9 cellular contexts compared by ENCODE assay signal in the genomic region with DNA sequence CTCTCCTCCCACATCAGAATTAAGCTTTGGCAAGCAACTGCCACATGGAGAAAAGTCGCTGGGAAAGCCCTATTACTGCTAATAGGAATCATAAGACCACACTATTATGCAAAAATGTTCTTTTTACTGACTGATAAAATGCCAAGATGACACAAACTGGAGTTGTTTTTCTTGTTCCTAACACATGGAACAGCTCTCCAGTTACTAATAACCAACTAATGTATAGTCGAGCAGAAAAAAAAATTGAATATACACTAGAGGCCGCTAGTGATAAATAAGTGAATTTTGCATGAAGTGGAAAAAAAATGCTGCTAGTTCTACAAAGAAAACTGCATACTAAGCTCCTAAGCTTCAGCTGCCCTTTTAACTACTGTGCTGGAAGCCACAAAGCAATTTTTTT.
DNase-seq lines count a peak whose midpoint lies in the region; ATAC-seq and TF ChIP-seq lines count a peak whose summit lies in the region.
"Had no signal": no experiment of that assay in that cellular context is flagged by ENCODE, and none has a peak within 500 bp of the region (broad histone marks: within the 10 kb centered on the region; RNA-seq: fewer than 3 reads in every experiment).

No MANE protein-coding gene starts in this region.

- H2BK5ac ChIP-seq in mesendoderm (ENCODE audit: low read length), result no peak overlapping the region

- TF ChIP-seq POLR2A in right lobe of liver (IDR thresholded peaks at IDR 0.05), result no peak

- H3K56ac ChIP-seq in mesendoderm (ENCODE audit: low read length), result no peak overlapping the region

- H3K79me2 ChIP-seq in DND-41 (ENCODE audit: insufficient read depth, low read length), result no peaks in the 10 kb centered on the region
- H3K79me2 ChIP-seq in mesendoderm (ENCODE audit: control insufficient read depth, insufficient read depth, low read length), result no peaks in the 10 kb centered on the region

- no CpG with 5 or more reads among the region's 3 CpGs for WGBS in mesendoderm (ENCODE audit: extremely low coverage, insufficient coverage, low lambda C conversion rate)
- 27% methylated on average over 3 of the region's 3 CpGs for WGBS in right lobe of liver (ENCODE audit: insufficient coverage, low coverage, low lambda C conversion rate, missing lambda C conversion rate)

- H3K18ac ChIP-seq in mesendoderm (ENCODE audit: low read length), result no peak overlapping the region

- H2AFZ ChIP-seq in DND-41 (ENCODE audit: low read depth, low read length), result no peak overlapping the region

- H3K79me1 ChIP-seq in mesendoderm (ENCODE audit: low read length), result no peaks in the 10 kb centered on the region

- no peak overlapping the region for H2AK5ac ChIP-seq in mesendoderm (ENCODE audit: low read length)

- H3K9me3 ChIP-seq in DND-41 (ENCODE audit: insufficient read depth, low read length, severe bottlenecking), result no peaks in the 10 kb centered on the region
- no peaks in the 10 kb centered on the region for H3K9me3 ChIP-seq in right lobe of liver

- TF ChIP-seq CTCF in DND-41 (IDR thresholded peaks at IDR 0.05; ENCODE audit: borderline replicate concordance, extremely low read depth, low read length, poor library complexity, severe bottlenecking) (peak; percentile 24), VCaP (conservative IDR thresholded peaks at IDR 0.05) (peak; percentile 66), right lobe of liver (IDR thresholded peaks at IDR 0.05) (no peak)

- H3K36me3 ChIP-seq in DND-41 (ENCODE audit: insufficient read depth, low read length), result no peaks in the 10 kb centered on the region
- H3K36me3 ChIP-seq in mesendoderm (ENCODE audit: control insufficient read depth, insufficient read depth, low read length), result no peaks in the 10 kb centered on the region
- no peaks in the 10 kb centered on the region for H3K36me3 ChIP-seq in right lobe of liver

- no peak overlapping the region for H4K8ac ChIP-seq in mesendoderm (ENCODE audit: low read depth, low read length)

- no peak overlapping the region for H3K9ac ChIP-seq in DND-41 (ENCODE audit: low read depth, low read length)
- no peak overlapping the region for H3K9ac ChIP-seq in mesendoderm (ENCODE audit: low read length)

- intact Hi-C loops in posterior vena cava (cut with DNase I) (no loop called here), right lobe of liver (cut with DNase I) (no loop called here)

- no peaks in the 10 kb centered on the region for H3K27me3 ChIP-seq in DND-41 (ENCODE audit: insufficient read depth, low read length, poor library complexity)
- no peaks in the 10 kb centered on the region for H3K27me3 ChIP-seq in mesendoderm (ENCODE audit: insufficient read depth, low read length, poor library complexity)
- no peaks in the 10 kb centered on the region for H3K27me3 ChIP-seq in right lobe of liver

- no peak overlapping the region for H2BK15ac ChIP-seq in mesendoderm (replicated peaks; ENCODE audit: low read depth)

- no peaks in the 10 kb centered on the region for H4K20me1 ChIP-seq in DND-41 (ENCODE audit: insufficient read depth, low read length)

- H3K23ac ChIP-seq in mesendoderm (ENCODE audit: low read length), result no peak overlapping the region

- no peak overlapping the region for H2BK120ac ChIP-seq in mesendoderm (ENCODE audit: low read depth, low read length)

- ATAC-seq in DND-41 (ENCODE audit: insufficient read depth, low read depth) (no peak), HG02885 (IDR thresholded peaks at IDR 0.05; ENCODE audit: poor library complexity, unreplicated experiment) (no peak), GM18907 (IDR thresholded peaks at IDR 0.05; ENCODE audit: unreplicated experiment) (no peak), right lobe of liver (no peak)
- ATAC-seq: left colon had no signal

- H3K27ac ChIP-seq in DND-41 (ENCODE audit: low read length) (no peak overlapping the region), VCaP (no peak overlapping the region), mesendoderm (ENCODE audit: low read depth, low read length) (no peak overlapping the region), right lobe of liver (no peak overlapping the region)

- H3K4me1 ChIP-seq in DND-41 (ENCODE audit: insufficient read depth, low read length) (no peaks in the 10 kb centered on the region), mesendoderm (ENCODE audit: control insufficient read depth, low read depth, low read length) (no peaks in the 10 kb centered on the region), right lobe of liver (no peaks in the 10 kb centered on the region)

- H3K4me2 ChIP-seq in DND-41 (ENCODE audit: insufficient read depth, low read length) (no peak overlapping the region), mesendoderm (ENCODE audit: low read length) (no peak overlapping the region)

- H4K5ac ChIP-seq in mesendoderm (ENCODE audit: low read length), result no peak overlapping the region

- DNase-seq in DND-41 (no peak), Kasumi-1 (lab: John Stamatoyannopoulos, UW) (peak; percentile 46 to 73), mesendoderm (peak; percentile 6), posterior vena cava (ENCODE audit: low spot score) (no peak), right lobe of liver (no peak)
- DNase-seq: left colon had no signal

- no peak overlapping the region for H3K4ac ChIP-seq in mesendoderm (ENCODE audit: low read depth, low read length)

- H3K4me3 ChIP-seq in DND-41 (ENCODE audit: low read depth in 1 of 2, low read length in 2 of 2) (no peak overlapping the region), mesendoderm (ENCODE audit: low read length) (no peak overlapping the region), right lobe of liver (no peak overlapping the region)

Comparison
In these comparisons a context has a peak if more than half of its experiments do, and no peak if none do; other contexts are left out.
1. DNase-seq: peak in Kasumi-1 (2 of 2) and mesendoderm (single experiment); none in DND-41 (single experiment), posterior vena cava (single experiment) and right lobe of liver (0 of 3).
2. CTCF ChIP-seq: peak in DND-41 (single experiment) and VCaP (single experiment); none in right lobe of liver (0 of 4).